1 cellular context compared by ENCODE assay signal in the genomic region with DNA sequence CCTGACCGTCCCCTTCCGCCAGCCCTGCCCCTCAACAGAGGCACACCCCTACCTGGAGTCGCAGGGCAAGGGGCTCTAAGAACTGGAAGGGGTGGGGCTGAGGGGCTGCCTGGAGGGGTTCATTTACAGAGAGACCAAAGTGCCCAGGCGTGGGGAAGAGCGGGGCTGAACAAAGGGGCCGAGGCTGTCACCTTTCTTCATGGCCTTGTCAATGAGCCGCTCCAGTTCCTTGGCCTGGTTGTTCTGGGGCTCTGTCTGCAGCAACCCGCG.
TF ChIP-seq lines count a peak whose summit lies in the region.

No MANE protein-coding gene starts in this region.

TF ChIP-seq in K562, 482 proteins besides CTCF, POLR2A, EP300 and RAD21:
- no peak for TF ChIP-seq DPF2 (IDR thresholded peaks at IDR 0.05)
- TF ChIP-seq ZNF134 (CRISPR knock-in tag; conservative IDR thresholded peaks at IDR 0.05), result no peak
- no peak for TF ChIP-seq ZBTB34 (CRISPR knock-in tag; IDR thresholded peaks at IDR 0.05)
- no peak for TF ChIP-seq FOXK1 (CRISPR knock-in tag; IDR thresholded peaks at IDR 0.05; ENCODE audit: borderline replicate concordance)
- TF ChIP-seq RBFOX2 (IDR thresholded peaks at IDR 0.05; ENCODE audit: low read depth, low read length), result peak; percentile 1; the same call in 1 of the 2 replicates
- no peak for TF ChIP-seq NBN (IDR thresholded peaks at IDR 0.05; ENCODE audit: low read depth)
TF ChIP-seq in K562: peak in this region for 1.
